ENCODE assay signal across 13 cellular contexts in genomic region chr3:73680696-73681095, GRCh38.
"Had no signal": no experiment of that assay in that cellular context is flagged by ENCODE, and none has a peak within 500 bp of the region (broad histone marks: within the 10 kb centered on the region; RNA-seq: fewer than 3 reads in every experiment).

No MANE protein-coding gene starts in this region.

- H3K27me3 ChIP-seq: right lobe of liver had no signal

- H3K9me3 ChIP-seq: lower lobe of right lung, psoas muscle, right lobe of liver had no signal

- H3K4me3 ChIP-seq: lower lobe of right lung, psoas muscle, right lobe of liver, smooth muscle cell had no signal

- H3K27ac ChIP-seq: lower lobe of right lung, psoas muscle, right lobe of liver had no signal

- H3K4me1 ChIP-seq: lower lobe of right lung, psoas muscle, right lobe of liver had no signal

- H3K36me3 ChIP-seq: lower lobe of right lung, right lobe of liver had no signal

- ATAC-seq: left cardiac atrium; lower lobe of right lung; psoas muscle; right lobe of liver; stimulated activated naive CD8-positive, alpha-beta T cell treated with anti-CD3 and anti-CD28 coated beads, Interleukin-15, Interleukin-2, amounts not matched to agents 100 U/mL and 50 U/mL, for 24 hours had no signal

- DNase-seq: activated CD4-positive, alpha-beta T cell treated with anti-CD3 and anti-CD28 coated beads, Interleukin-2, amount 50 U/mL, for 1 hour; activated CD8-positive, alpha-beta memory T cell treated with anti-CD3 and anti-CD28 coated beads for 24 hours; activated naive CD4-positive, alpha-beta T cell; activated naive CD8-positive, alpha-beta T cell treated with anti-CD3 and anti-CD28 coated beads, Interleukin-2, amount 10 ng/mL, durations not matched to agents 7 days and 5 days; aorta; left cardiac atrium; lower lobe of right lung; psoas muscle; right lobe of liver; stimulated activated CD4-positive, alpha-beta T cell treated with anti-CD3 and anti-CD28 coated beads, Interleukin-4, amount 100 ng/mL, for 4 hours; stimulated activated CD8-positive, alpha-beta memory T cell treated with anti-CD3 and anti-CD28 coated beads, Interleukin-4, amount 100 ng/mL, for 48 hours; stimulated activated naive CD8-positive, alpha-beta T cell treated with anti-CD3 and anti-CD28 coated beads, Interleukin-15, Interleukin-2, amounts not matched to agents 100 U/mL and 50 U/mL, for 24 hours had no signal
